Comparison of ENCODE assay signal across 8 cellular contexts in the genomic region with DNA sequence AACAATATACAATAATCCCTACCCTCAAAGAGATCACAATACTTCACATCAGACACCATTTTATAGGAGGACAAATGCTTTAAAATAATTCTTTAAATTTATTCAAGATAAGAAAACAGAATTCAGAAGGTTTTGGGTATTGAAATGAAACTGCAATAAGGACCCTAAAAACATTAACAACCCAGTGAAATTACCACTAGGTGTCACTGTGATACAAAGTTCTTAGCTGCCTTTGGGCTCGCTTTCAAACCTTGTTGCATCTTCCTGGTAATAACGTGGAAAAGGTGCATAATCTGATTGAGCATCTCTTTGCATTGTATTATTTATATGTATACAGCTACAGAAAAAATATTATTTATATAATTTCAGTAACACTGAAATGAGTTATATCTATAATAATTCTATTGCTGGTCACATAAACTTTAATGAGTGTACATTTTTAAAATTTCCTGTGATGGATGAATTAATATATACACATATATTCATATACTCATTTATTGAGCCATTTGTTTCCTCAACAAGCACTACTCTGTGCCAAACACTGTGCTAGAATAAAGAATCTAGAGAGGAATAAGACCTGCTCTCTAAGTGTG.
DNase-seq lines count a peak whose midpoint lies in the region; ATAC-seq and TF ChIP-seq lines count a peak whose summit lies in the region.

No MANE protein-coding gene starts in this region.

- intact Hi-C loops in heart right ventricle (cut with DNase I) (loop anchor here in 9 of 10 donors (1.0 to 10.0 kb wide), 11 partner anchors 150 to 417 kb away; partner anchors contain the start of genes CDKN2C (in 1 of the 9) and FAF1 (in 1 of the 9)), gastrocnemius medialis (cut with DNase I; ENCODE audit: low total_unique reads) (loop anchor here (1.0 to 10.0 kb wide), 3 partner anchors 150 to 414 kb away; no protein-coding TSS in a partner anchor)

- H3K27ac ChIP-seq in heart right ventricle (no peak overlapping the region), gastrocnemius medialis (no peak overlapping the region)

- 2 to 7% methylated on average over 2 of the region's 2 CpGs for WGBS in heart right ventricle, 2 donors

- H3K36me3 ChIP-seq in BE2C (no peaks in the 10 kb centered on the region), heart right ventricle (peaks cover 0 to 8% (median 0%) of the 10 kb centered on the region in 9 donors), gastrocnemius medialis (no peaks in the 10 kb centered on the region)

- peak; percentile 7 for DNase-seq in BE2C
- peak; percentile 27 for DNase-seq in GM13977 (ENCODE audit: low spot score)
- peak; percentile 36 for DNase-seq in NCI-H2081 treated with DMSO at 0.1 percent for 48 hours (lab: John Stamatoyannopoulos, UW)
- no peak for DNase-seq in heart right ventricle
- no peak for DNase-seq in gastrocnemius medialis

- TF ChIP-seq POLR2A in gastrocnemius medialis (IDR thresholded peaks at IDR 0.05) = no peak

- in situ Hi-C loops in GM13977 (cut with MboI; ENCODE audit: low pct_unique_long_range_greater_than_20kb, low sequenced_read_pairs, unreplicated experiment) = loop anchor here (10.0 kb wide), 1 partner anchor 410 kb away; no protein-coding TSS in a partner anchor
- in situ Hi-C loops in gastrocnemius medialis (cut with MboI; ENCODE audit: low sequenced_read_pairs in 4 of 4) = loop anchor here (5.0 to 25.0 kb wide), 6 partner anchors 162 to 420 kb away; no protein-coding TSS in a partner anchor

- H3K27me3 ChIP-seq in BE2C (no peaks in the 10 kb centered on the region), heart right ventricle (no peaks in the 10 kb centered on the region), gastrocnemius medialis (no peaks in the 10 kb centered on the region)

- H3K9me3 ChIP-seq in BE2C (no peaks in the 10 kb centered on the region), heart right ventricle (no peaks in the 10 kb centered on the region), gastrocnemius medialis (no peaks in the 10 kb centered on the region)

- peak in 3 of 8 donors; percentile 44 to 51 (median 49) for ATAC-seq in heart right ventricle
- ATAC-seq in gastrocnemius medialis = no peak
- ATAC-seq in GM18517 (IDR thresholded peaks at IDR 0.05; ENCODE audit: unreplicated experiment) = no peak
- no peak for ATAC-seq in HG03108 (IDR thresholded peaks at IDR 0.05; ENCODE audit: unreplicated experiment)

- TF ChIP-seq CTCF in BE2C (IDR thresholded peaks at IDR 0.05; ENCODE audit: low read depth, low read length) (peak; percentile 61), GM13977 (IDR thresholded peaks at IDR 0.05; ENCODE audit: extremely low read depth, insufficient read depth, missing control alignments) (peak; percentile 67), WI38 (IDR thresholded peaks at IDR 0.05; ENCODE audit: low read depth, low read length) (peak; percentile 25; the same call in 1 of the 2 replicates), heart right ventricle (IDR thresholded peaks at IDR 0.05) (peak; percentile 61 to 89 (median 78)), gastrocnemius medialis (IDR thresholded peaks at IDR 0.05 in 4 of 5, conservative IDR thresholded peaks at IDR 0.05 in 1 of 5) (peak; percentile 37 to 75 (median 58))

- H3K4me3 ChIP-seq in BE2C (ENCODE audit: low read depth, low read length) (no peak overlapping the region), WI38 (ENCODE audit: low read depth, low read length) (no peak overlapping the region), heart right ventricle (no peak overlapping the region), gastrocnemius medialis (no peak overlapping the region)

- no peaks in the 10 kb centered on the region for H3K4me1 ChIP-seq in BE2C
- no peaks in the 10 kb centered on the region for H3K4me1 ChIP-seq in heart right ventricle
- no peaks in the 10 kb centered on the region for H3K4me1 ChIP-seq in gastrocnemius medialis

Comparison
In these comparisons a context has a peak if more than half of its experiments do, and no peak if none do; other contexts are left out.
1. DNase-seq: peak in BE2C (single experiment), GM13977 (single experiment) and NCI-H2081 treated with DMSO at 0.1 percent for 48 hours (single experiment); none in heart right ventricle (0 of 2) and gastrocnemius medialis (0 of 2).
2. CTCF ChIP-seq: peak in every context shown above with its lines; median percentile 78 in heart right ventricle; 67 in GM13977; 61 in BE2C; 58 in gastrocnemius medialis; 25 in WI38.